Comparison of ENCODE assay signal across 1 cellular context in the genomic region with DNA sequence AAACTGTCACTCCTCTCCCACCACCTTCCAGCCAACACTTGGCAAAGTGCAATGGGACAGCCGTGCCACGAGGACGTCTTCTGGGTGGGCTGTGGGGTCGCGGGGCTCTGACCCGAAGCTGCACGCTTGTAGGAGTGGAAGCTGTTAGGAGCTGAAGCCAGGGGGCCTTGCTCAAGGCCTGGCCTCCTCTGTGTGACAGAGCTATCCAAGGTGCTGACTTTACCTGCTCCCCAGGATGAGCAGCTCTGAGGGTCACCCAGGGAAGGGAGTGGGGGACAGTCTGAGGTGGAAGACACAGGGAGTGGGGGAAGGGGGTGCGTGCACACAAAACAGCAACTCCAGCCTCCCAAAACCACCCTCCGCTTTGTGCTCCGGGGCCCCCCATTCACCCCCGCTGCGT.
TF ChIP-seq lines count a peak whose summit lies in the region.

No MANE protein-coding gene starts in this region.

TF ChIP-seq in HepG2, 621 proteins besides CTCF, POLR2A, EP300 and RAD21 (continued from another document and continues in another):
- TF ChIP-seq, protein P1, sequence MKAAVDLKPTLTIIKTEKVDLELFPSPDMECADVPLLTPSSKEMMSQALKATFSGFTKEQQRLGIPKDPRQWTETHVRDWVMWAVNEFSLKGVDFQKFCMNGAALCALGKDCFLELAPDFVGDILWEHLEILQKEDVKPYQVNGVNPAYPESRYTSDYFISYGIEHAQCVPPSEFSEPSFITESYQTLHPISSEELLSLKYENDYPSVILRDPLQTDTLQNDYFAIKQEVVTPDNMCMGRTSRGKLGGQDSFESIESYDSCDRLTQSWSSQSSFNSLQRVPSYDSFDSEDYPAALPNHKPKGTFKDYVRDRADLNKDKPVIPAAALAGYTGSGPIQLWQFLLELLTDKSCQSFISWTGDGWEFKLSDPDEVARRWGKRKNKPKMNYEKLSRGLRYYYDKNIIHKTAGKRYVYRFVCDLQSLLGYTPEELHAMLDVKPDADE (CRISPR knock-in tag; IDR thresholded peaks at IDR 0.05): no peak
- no peak for TF ChIP-seq TMF1 (CRISPR knock-in tag; IDR thresholded peaks at IDR 0.05; ENCODE audit: low read depth)
- TF ChIP-seq IRF9 (CRISPR knock-in tag; IDR thresholded peaks at IDR 0.05; ENCODE audit: borderline replicate concordance): 0 out of 2 replicates have a peak, but pooled peaks have one; percentile 51
- TF ChIP-seq, protein P2, sequence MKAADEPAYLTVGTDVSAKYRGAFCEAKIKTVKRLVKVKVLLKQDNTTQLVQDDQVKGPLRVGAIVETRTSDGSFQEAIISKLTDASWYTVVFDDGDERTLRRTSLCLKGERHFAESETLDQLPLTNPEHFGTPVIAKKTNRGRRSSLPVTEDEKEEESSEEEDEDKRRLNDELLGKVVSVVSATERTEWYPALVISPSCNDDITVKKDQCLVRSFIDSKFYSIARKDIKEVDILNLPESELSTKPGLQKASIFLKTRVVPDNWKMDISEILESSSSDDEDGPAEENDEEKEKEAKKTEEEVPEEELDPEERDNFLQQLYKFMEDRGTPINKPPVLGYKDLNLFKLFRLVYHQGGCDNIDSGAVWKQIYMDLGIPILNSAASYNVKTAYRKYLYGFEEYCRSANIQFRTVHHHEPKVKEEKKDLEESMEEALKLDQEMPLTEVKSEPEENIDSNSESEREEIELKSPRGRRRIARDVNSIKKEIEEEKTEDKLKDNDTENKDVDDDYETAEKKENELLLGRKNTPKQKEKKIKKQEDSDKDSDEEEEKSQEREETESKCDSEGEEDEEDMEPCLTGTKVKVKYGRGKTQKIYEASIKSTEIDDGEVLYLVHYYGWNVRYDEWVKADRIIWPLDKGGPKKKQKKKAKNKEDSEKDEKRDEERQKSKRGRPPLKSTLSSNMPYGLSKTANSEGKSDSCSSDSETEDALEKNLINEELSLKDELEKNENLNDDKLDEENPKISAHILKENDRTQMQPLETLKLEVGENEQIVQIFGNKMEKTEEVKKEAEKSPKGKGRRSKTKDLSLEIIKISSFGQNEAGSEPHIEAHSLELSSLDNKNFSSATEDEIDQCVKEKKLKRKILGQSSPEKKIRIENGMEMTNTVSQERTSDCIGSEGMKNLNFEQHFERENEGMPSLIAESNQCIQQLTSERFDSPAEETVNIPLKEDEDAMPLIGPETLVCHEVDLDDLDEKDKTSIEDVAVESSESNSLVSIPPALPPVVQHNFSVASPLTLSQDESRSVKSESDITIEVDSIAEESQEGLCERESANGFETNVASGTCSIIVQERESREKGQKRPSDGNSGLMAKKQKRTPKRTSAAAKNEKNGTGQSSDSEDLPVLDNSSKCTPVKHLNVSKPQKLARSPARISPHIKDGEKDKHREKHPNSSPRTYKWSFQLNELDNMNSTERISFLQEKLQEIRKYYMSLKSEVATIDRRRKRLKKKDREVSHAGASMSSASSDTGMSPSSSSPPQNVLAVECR (CRISPR knock-in tag; IDR thresholded peaks at IDR 0.05; ENCODE audit: borderline replicate concordance): no peak; the same call in 1 of the 2 replicates
- no peak for TF ChIP-seq JUN (CRISPR knock-in tag; IDR thresholded peaks at IDR 0.05)
- no peak for TF ChIP-seq TEAD2 (CRISPR knock-in tag; IDR thresholded peaks at IDR 0.05)
- TF ChIP-seq HNF4A (CRISPR knock-in tag; IDR thresholded peaks at IDR 0.05): no peak
- no peak for TF ChIP-seq MXI1 (IDR thresholded peaks at IDR 0.05; ENCODE audit: borderline replicate concordance, low read depth, low read length)
- no peak for TF ChIP-seq NR2F6 (IDR thresholded peaks at IDR 0.05)
- 0 out of 2 replicates have a peak, but pooled peaks have one; percentile 14 for TF ChIP-seq NR2F6 (CRISPR knock-in tag; IDR thresholded peaks at IDR 0.05)
- TF ChIP-seq SSRP1 (CRISPR knock-in tag; IDR thresholded peaks at IDR 0.05): no peak
- TF ChIP-seq HHEX (CRISPR knock-in tag; IDR thresholded peaks at IDR 0.05): no peak
- no peak for TF ChIP-seq NAIF1 (CRISPR knock-in tag; IDR thresholded peaks at IDR 0.05; ENCODE audit: borderline replicate concordance)
- no peak for TF ChIP-seq KDM4B (CRISPR knock-in tag; IDR thresholded peaks at IDR 0.05)
- no peak for TF ChIP-seq ZNF503 (CRISPR knock-in tag; IDR thresholded peaks at IDR 0.05)
- TF ChIP-seq HOXA9 (CRISPR knock-in tag; IDR thresholded peaks at IDR 0.05; ENCODE audit: borderline replicate concordance): no peak
- no peak for TF ChIP-seq ZNF530 (CRISPR knock-in tag; IDR thresholded peaks at IDR 0.05; ENCODE audit: low read depth)
- no peak for TF ChIP-seq KAT2B (IDR thresholded peaks at IDR 0.05; ENCODE audit: borderline replicate concordance, low read depth, low read length)
- TF ChIP-seq, protein P3, sequence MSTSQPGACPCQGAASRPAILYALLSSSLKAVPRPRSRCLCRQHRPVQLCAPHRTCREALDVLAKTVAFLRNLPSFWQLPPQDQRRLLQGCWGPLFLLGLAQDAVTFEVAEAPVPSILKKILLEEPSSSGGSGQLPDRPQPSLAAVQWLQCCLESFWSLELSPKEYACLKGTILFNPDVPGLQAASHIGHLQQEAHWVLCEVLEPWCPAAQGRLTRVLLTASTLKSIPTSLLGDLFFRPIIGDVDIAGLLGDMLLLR (CRISPR knock-in tag; IDR thresholded peaks at IDR 0.05): peak; percentile 45; the same call in 1 of the 2 replicates
- no peak for TF ChIP-seq GATA4 (IDR thresholded peaks at IDR 0.05; ENCODE audit: borderline replicate concordance, low read depth)
- TF ChIP-seq GABPB1 (CRISPR knock-in tag; IDR thresholded peaks at IDR 0.05): no peak
- no peak; the same call in 1 of the 2 replicates for TF ChIP-seq SNAPC5 (CRISPR knock-in tag; IDR thresholded peaks at IDR 0.05; ENCODE audit: borderline replicate concordance)
- peak; percentile 87; the same call in 1 of the 2 replicates for TF ChIP-seq EHMT2 (IDR thresholded peaks at IDR 0.05; ENCODE audit: borderline replicate concordance, low read depth, low read length)
- TF ChIP-seq ZC3H4 (CRISPR knock-in tag; IDR thresholded peaks at IDR 0.05; ENCODE audit: borderline replicate concordance): no peak
- TF ChIP-seq ZNF740 (CRISPR knock-in tag; IDR thresholded peaks at IDR 0.05): no peak
- no peak for TF ChIP-seq TFDP2 (CRISPR knock-in tag; IDR thresholded peaks at IDR 0.05)
- TF ChIP-seq ZSCAN9 (CRISPR knock-in tag; IDR thresholded peaks at IDR 0.05; ENCODE audit: borderline replicate concordance): peak; percentile 39; the same call in 1 of the 2 replicates
- TF ChIP-seq PLRG1 (conservative IDR thresholded peaks at IDR 0.05): no peak
- TF ChIP-seq RBFOX2 (IDR thresholded peaks at IDR 0.05; ENCODE audit: low read depth, low read length): no peak
- TF ChIP-seq TAF15 (IDR thresholded peaks at IDR 0.05; ENCODE audit: low read depth, low read length, poor library complexity, severe bottlenecking): no peak
- 0 out of 2 replicates have a peak, but pooled peaks have one; percentile 47 for TF ChIP-seq REPIN1 (CRISPR knock-in tag; IDR thresholded peaks at IDR 0.05; ENCODE audit: borderline replicate concordance, low read depth)
- TF ChIP-seq ZNF775 (CRISPR knock-in tag; IDR thresholded peaks at IDR 0.05; ENCODE audit: borderline replicate concordance): no peak
- 0 out of 2 replicates have a peak, but pooled peaks have one; percentile 41 for TF ChIP-seq ELF3 (CRISPR knock-in tag; IDR thresholded peaks at IDR 0.05)
- no peak for TF ChIP-seq GPN1 (CRISPR knock-in tag; IDR thresholded peaks at IDR 0.05; ENCODE audit: borderline replicate concordance)
- no peak for TF ChIP-seq ZNF263 (CRISPR knock-in tag; IDR thresholded peaks at IDR 0.05)
- no peak for TF ChIP-seq ZNF337 (CRISPR knock-in tag; IDR thresholded peaks at IDR 0.05; ENCODE audit: borderline replicate concordance, low read depth)
- TF ChIP-seq ZNF431 (CRISPR knock-in tag; IDR thresholded peaks at IDR 0.05; ENCODE audit: borderline replicate concordance, low read depth): no peak
- TF ChIP-seq PRPF4 (IDR thresholded peaks at IDR 0.05; ENCODE audit: low read depth, low read length, poor library complexity, severe bottlenecking): no peak
- TF ChIP-seq, protein P4, sequence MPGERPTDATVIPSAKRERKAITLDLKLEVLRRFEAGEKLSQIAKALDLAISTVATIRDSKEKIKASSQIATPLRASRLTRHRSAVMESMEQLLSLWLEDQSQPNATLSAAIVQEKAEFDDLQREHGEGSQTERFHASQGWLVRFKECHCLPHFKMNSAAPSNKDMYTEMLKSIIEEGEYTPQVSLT (CRISPR knock-in tag; IDR thresholded peaks at IDR 0.05; ENCODE audit: borderline replicate concordance, low read depth): no peak
- no peak for TF ChIP-seq EZH2 (conservative IDR thresholded peaks at IDR 0.05; ENCODE audit: low read depth, low read length)
- no peak for TF ChIP-seq MTF2 (CRISPR knock-in tag; IDR thresholded peaks at IDR 0.05; ENCODE audit: borderline replicate concordance)
- TF ChIP-seq MAFK (conservative IDR thresholded peaks at IDR 0.05 in 1 of 2, IDR thresholded peaks at IDR 0.05 in 1 of 2; ENCODE audit: low read length in 2 of 2): no peak
- TF ChIP-seq CREM (IDR thresholded peaks at IDR 0.05): no peak
- no peak for TF ChIP-seq CREM (CRISPR knock-in tag; IDR thresholded peaks at IDR 0.05)
- TF ChIP-seq ZNF724P (CRISPR knock-in tag; IDR thresholded peaks at IDR 0.05; ENCODE audit: borderline replicate concordance): no peak
- TF ChIP-seq ZNF781 (CRISPR knock-in tag; IDR thresholded peaks at IDR 0.05; ENCODE audit: borderline replicate concordance, not compliant biosample characterization): no peak
- 0 out of 2 replicates have a peak, but pooled peaks have one; percentile 33 for TF ChIP-seq ZNF281 (CRISPR knock-in tag; IDR thresholded peaks at IDR 0.05; ENCODE audit: borderline replicate concordance)
- no peak for TF ChIP-seq TRAFD1 (CRISPR knock-in tag; IDR thresholded peaks at IDR 0.05; ENCODE audit: borderline replicate concordance)
- TF ChIP-seq KLF16 (CRISPR knock-in tag; IDR thresholded peaks at IDR 0.05): 0 out of 4 replicates have a peak, but pooled peaks of 1 of the 2 experiments have one; percentile 44
- TF ChIP-seq ERF (CRISPR knock-in tag; IDR thresholded peaks at IDR 0.05): 0 out of 2 replicates have a peak, but pooled peaks have one; percentile 57
- TF ChIP-seq ZNF143 (CRISPR knock-in tag; IDR thresholded peaks at IDR 0.05): no peak
